37 cellular contexts compared by ENCODE assay signal in the genomic region with DNA sequence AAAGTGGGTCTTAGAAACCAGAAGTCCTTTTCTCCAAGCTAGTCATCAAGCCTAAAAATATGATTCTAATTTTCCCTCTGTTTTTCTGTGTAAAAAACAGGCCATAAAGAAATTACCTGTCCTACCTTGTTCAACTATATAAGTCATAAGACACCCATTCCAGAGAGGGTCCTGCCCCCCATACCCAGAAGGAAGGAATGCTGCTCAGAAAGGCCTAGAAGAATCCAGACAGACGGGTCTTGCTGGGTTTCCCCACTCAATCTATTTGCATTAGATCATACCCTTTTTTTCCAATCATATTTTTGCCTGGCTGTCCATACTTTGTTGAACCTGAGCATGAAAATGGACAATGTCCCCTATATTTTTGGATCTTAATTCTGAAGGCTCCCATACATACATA. TPM values are rescaled to one million over a fixed set of nuclear protein-coding genes. Genes with fewer than 3 reads are reported as not detected.
"Had no signal": no experiment of that assay in that cellular context is flagged by ENCODE, and none has a peak within 500 bp of the region (broad histone marks: within the 10 kb centered on the region; RNA-seq: fewer than 3 reads in every experiment).

No MANE protein-coding gene starts in this region.

- H3K9me3 ChIP-seq: gastrocnemius medialis had no signal

- H3K36me3 Mint-ChIP-seq: activated naive CD8-positive, alpha-beta T cell had no signal

- ATAC-seq: activated CD4-positive, CD25-positive, alpha-beta regulatory T cell treated with anti-CD3 and anti-CD28 coated beads, Interleukin-2, amount 50 U/mL, for 24 hours; activated CD8-positive, alpha-beta T cell treated with anti-CD3 and anti-CD28 coated beads for 36 hours; activated T-cell treated with anti-CD3 and anti-CD28 coated beads, Interleukin-2, amount 50 U/mL, for 4 hours; activated T-helper 17 cell treated with anti-CD3 and anti-CD28 coated beads, Interleukin-2, amount 50 U/mL, for 72 hours; esophagus mucosa; foreskin keratinocyte; gastrocnemius medialis; T-helper 17 cell had no signal

- DNase-seq: activated B cell treated with CpG ODN at 0.5 μM for 24 hours; activated CD4-positive, alpha-beta T cell treated with anti-CD3 and anti-CD28 coated beads, Interleukin-2, amount 10 ng/mL, durations not matched to agents 7 days and 5 days; activated CD4-positive, alpha-beta T cell treated with anti-CD3 and anti-CD28 coated beads, Interleukin-2, amount 50 U/mL, for 4 hours; activated CD8-positive, alpha-beta memory T cell treated with anti-CD3 and anti-CD28 coated beads for 24 hours; activated CD8-positive, alpha-beta T cell treated with anti-CD3 and anti-CD28 coated beads for 36 hours; activated effector memory CD4-positive, alpha-beta T cell treated with Interleukin-2 at 50 U/mL for 16 hours; activated gamma-delta T cell treated with Interleukin-2 at 50 U/mL for 16 hours; activated naive CD4-positive, alpha-beta T cell treated with anti-CD3 and anti-CD28 coated beads, Interleukin-2, amount 50 U/mL, for 16 hours; activated naive CD4-positive, alpha-beta T cell treated with Interleukin-2 at 50 U/mL for 16 hours; activated T-cell treated with anti-CD3 and anti-CD28 coated beads, Interleukin-2, amount 50 U/mL, for 4 hours; amniotic stem cell; anterior cingulate cortex; brain microvascular endothelial cell; dorsolateral prefrontal cortex; effector memory CD4-positive, alpha-beta T cell; endodermal cell; foreskin keratinocyte; gastrocnemius medialis; glutamatergic neuron; T-helper 1 cell; T-helper 17 cell; T1000; WERI-Rb-1 had no signal

- H3K9me3 Mint-ChIP-seq: activated B cell treated with CpG ODN at 0.5 μM for 24 hours; activated CD4-positive, alpha-beta T cell treated with anti-CD3 and anti-CD28 coated beads, Interleukin-2, amount 10 ng/mL, durations not matched to agents 7 days and 5 days; activated CD8-positive, alpha-beta T cell treated with anti-CD3 and anti-CD28 coated beads for 36 hours; activated T-cell treated with anti-CD3 and anti-CD28 coated beads, Interleukin-2, amount 50 U/mL, for 4 hours; activated T-helper 17 cell treated with anti-CD3 and anti-CD28 coated beads, Interleukin-2, amount 50 U/mL, for 72 hours; central memory CD8-positive, alpha-beta T cell; dendritic cell treated with granulocyte-macrophage colony-stimulating factor and Interleukin-4, amounts not matched to agents 40 ng/mL and 50 ng/mL, for 4 days; T-helper 2 cell treated with Interferon-gamma antibody and Interleukin-4, amounts not matched to agents 5 μg/mL and 100 μg/mL, for 36 hours had no signal

- H3K27ac ChIP-seq: brain microvascular endothelial cell, coronary artery, dorsolateral prefrontal cortex, foreskin keratinocyte, gastrocnemius medialis, WERI-Rb-1 had no signal

- FAIRE-seq: astrocyte, bronchial epithelial cell had no signal

- H3K4me3 Mint-ChIP-seq: activated B cell treated with CpG ODN at 0.5 μM for 24 hours; activated CD4-positive, alpha-beta T cell treated with anti-CD3 and anti-CD28 coated beads, Interleukin-2, amount 10 ng/mL, durations not matched to agents 7 days and 5 days; activated CD8-positive, alpha-beta T cell treated with anti-CD3 and anti-CD28 coated beads for 36 hours; activated naive CD8-positive, alpha-beta T cell; activated T-cell treated with anti-CD3 and anti-CD28 coated beads, Interleukin-2, amount 50 U/mL, for 4 hours; activated T-helper 17 cell treated with anti-CD3 and anti-CD28 coated beads, Interleukin-2, amount 50 U/mL, for 72 hours; central memory CD8-positive, alpha-beta T cell; dendritic cell treated with granulocyte-macrophage colony-stimulating factor and Interleukin-4, amounts not matched to agents 40 ng/mL and 50 ng/mL, for 4 days; endodermal cell; T-helper 17 cell; T-helper 2 cell treated with Interferon-gamma antibody and Interleukin-4, amounts not matched to agents 5 μg/mL and 100 μg/mL, for 36 hours had no signal

- H3K36me3 ChIP-seq: brain microvascular endothelial cell, gastrocnemius medialis, WERI-Rb-1 had no signal

- H3K4me1 ChIP-seq: foreskin keratinocyte, gastrocnemius medialis had no signal

- H3K4me3 ChIP-seq: coronary artery, dorsolateral prefrontal cortex, gastrocnemius medialis had no signal

- H3K27me3 ChIP-seq: brain microvascular endothelial cell, foreskin keratinocyte had no signal

- H3K4me1 Mint-ChIP-seq: activated B cell treated with CpG ODN at 0.5 μM for 24 hours; activated CD4-positive, alpha-beta T cell treated with anti-CD3 and anti-CD28 coated beads, Interleukin-2, amount 10 ng/mL, durations not matched to agents 7 days and 5 days; activated T-helper 17 cell treated with anti-CD3 and anti-CD28 coated beads, Interleukin-2, amount 50 U/mL, for 72 hours; central memory CD8-positive, alpha-beta T cell; T-helper 17 cell had no signal

- H3K27me3 Mint-ChIP-seq: activated B cell treated with CpG ODN at 0.5 μM for 24 hours; activated CD8-positive, alpha-beta T cell treated with anti-CD3 and anti-CD28 coated beads for 36 hours; activated naive CD8-positive, alpha-beta T cell; activated T-helper 17 cell treated with anti-CD3 and anti-CD28 coated beads, Interleukin-2, amount 50 U/mL, for 72 hours; central memory CD8-positive, alpha-beta T cell; dendritic cell treated with granulocyte-macrophage colony-stimulating factor and Interleukin-4, amounts not matched to agents 40 ng/mL and 50 ng/mL, for 4 days; T-helper 17 cell had no signal

- H3K27ac Mint-ChIP-seq: activated B cell treated with CpG ODN at 0.5 μM for 24 hours; activated CD4-positive, alpha-beta T cell treated with anti-CD3 and anti-CD28 coated beads, Interleukin-2, amount 10 ng/mL, durations not matched to agents 7 days and 5 days; activated CD8-positive, alpha-beta T cell treated with anti-CD3 and anti-CD28 coated beads for 36 hours; activated naive CD8-positive, alpha-beta T cell; activated T-helper 17 cell treated with anti-CD3 and anti-CD28 coated beads, Interleukin-2, amount 50 U/mL, for 72 hours; dendritic cell treated with granulocyte-macrophage colony-stimulating factor and Interleukin-4, amounts not matched to agents 40 ng/mL and 50 ng/mL, for 4 days; endodermal cell; T-helper 17 cell; T-helper 2 cell treated with Interferon-gamma antibody and Interleukin-4, amounts not matched to agents 5 μg/mL and 100 μg/mL, for 36 hours had no signal

RNA-seq across cellular contexts. Expression of a gene that starts 16.3 kb away (rescaled TPM):
- total RNA-seq: activated B cell treated with CpG ODN at 0.5 μM for 24 hours; activated CD4-positive, alpha-beta T cell treated with anti-CD3 and anti-CD28 coated beads, Interleukin-2, amount 10 ng/mL, durations not matched to agents 7 days and 5 days; activated CD8-positive, alpha-beta T cell treated with anti-CD3 and anti-CD28 coated beads for 36 hours; activated T-cell treated with anti-CD3 and anti-CD28 coated beads, Interleukin-2, amount 50 U/mL, for 4 hours; activated T-helper 17 cell treated with anti-CD3 and anti-CD28 coated beads, Interleukin-2, amount 50 U/mL, for 72 hours; astrocyte; bronchial epithelial cell; cardiac septum; cerebellum; dorsolateral prefrontal cortex; endodermal cell; epithelial cell of proximal tubule; esophagus mucosa; foreskin keratinocyte; gastrocnemius medialis; T-helper 17 cell had no signal
- polyA plus RNA-seq: adipose tissue, foreskin keratinocyte had no signal
